4 cellular contexts compared by ENCODE assay signal in genomic region chr1:16795119-16795518, GRCh38. TPM values are rescaled to one million over a fixed set of nuclear protein-coding genes. Genes with fewer than 3 reads are reported as not detected.
"Had no signal": no experiment of that assay in that cellular context is flagged by ENCODE, and none has a peak within 500 bp of the region (broad histone marks: within the 10 kb centered on the region; RNA-seq: fewer than 3 reads in every experiment).

No MANE protein-coding gene starts in this region.

RNA-seq across cellular contexts. Expression of gene RNU1-4, which starts 54.8 kb away (rescaled TPM):
- polyA plus RNA-seq: esophagus; lung; mammary epithelial cell; naive thymus-derived CD4-positive, alpha-beta T cell had no signal
